In genomic region chr17:4073983-4074830, GRCh38 we compare ENCODE assay signal across 8 cellular contexts.
A peak's percentile ranks its signal among the peaks of the same experiment; 100 is the strongest.
DNase-seq lines count a peak whose midpoint lies in the region; ATAC-seq and TF ChIP-seq lines count a peak whose summit lies in the region.

No MANE protein-coding gene starts in this region.

- H3K9me3 ChIP-seq in lower lobe of right lung: no peaks in the 10 kb centered on the region

- TF ChIP-seq CTCF in lower lobe of right lung (IDR thresholded peaks at IDR 0.05): no peak

- peaks cover 100% of the 10 kb centered on the region for H3K36me3 ChIP-seq in lower lobe of right lung

- H3K27me3 ChIP-seq in lower lobe of right lung (ENCODE audit: low read depth): no peaks in the 10 kb centered on the region

- DNase-seq in NOMO-1 treated with DMSO at 0.1 percent for 48 hours (lab: John Stamatoyannopoulos, UW; ENCODE audit: unreplicated experiment): peak; percentile 90
- DNase-seq in lower lobe of right lung: peak; percentile 58
- no peak for DNase-seq in stimulated activated CD4-positive, alpha-beta T cell treated with anti-CD3 and anti-CD28 coated beads, Interleukin-2, amount 100 ng/mL, for 24 hours
- DNase-seq in ACHN: no peak
- DNase-seq in NCI-H2081 (lab: John Stamatoyannopoulos, UW): no peak
- DNase-seq in cortex of kidney (lab: John Stamatoyannopoulos, UW): no peak

- in situ Hi-C loops in ACHN (cut with HindIII; ENCODE audit: low pct_ligation_motif_present, low pct_unique_long_range_greater_than_20kb, low sequenced_read_pairs): no loop called here

- intact Hi-C loops in lower lobe of right lung (cut with DNase I): no loop called here

- no peak overlapping the region for H3K4me3 ChIP-seq in lower lobe of right lung

- ATAC-seq in GM18508 (IDR thresholded peaks at IDR 0.05; ENCODE audit: insufficient read depth, unreplicated experiment) (peak; percentile 73), HG02571 (IDR thresholded peaks at IDR 0.05; ENCODE audit: unreplicated experiment) (peak; percentile 83), lower lobe of right lung (peak; percentile 45 to 75)

- peaks cover 14% of the 10 kb centered on the region for H3K4me1 ChIP-seq in lower lobe of right lung

- no peak overlapping the region for H3K27ac ChIP-seq in lower lobe of right lung

Comparison
In these comparisons a context has a peak if more than half of its experiments do, and no peak if none do; other contexts are left out.
1. DNase-seq: peak in NOMO-1 treated with DMSO at 0.1 percent for 48 hours (single experiment) and lower lobe of right lung (single experiment); none in stimulated activated CD4-positive, alpha-beta T cell treated with anti-CD3 and anti-CD28 coated beads, Interleukin-2, amount 100 ng/mL, for 24 hours (0 of 2), ACHN (single experiment), NCI-H2081 (0 of 2) and cortex of kidney (single experiment).
2. Peak in every context shown above with its lines, with median percentiles within 50 percentile points of each other: ATAC-seq.